ENCODE assay signal across 8 cellular contexts in genomic region chr7:99094369-99094768, GRCh38.
"Had no signal": no experiment of that assay in that cellular context is flagged by ENCODE, and none has a peak within 500 bp of the region (broad histone marks: within the 10 kb centered on the region; RNA-seq: fewer than 3 reads in every experiment).

No MANE protein-coding gene starts in this region.

- ATAC-seq: lower lobe of right lung; right cardiac atrium; stimulated activated effector memory CD8-positive, alpha-beta T cell treated with anti-CD3 and anti-CD28 coated beads, Interleukin-12 subunit alpha, Interleukin-12 subunit beta, amount 100 ng/mL, for 72 hours had no signal

- DNase-seq: activated CD4-positive, CD25-positive, alpha-beta regulatory T cell; hypothalamus; lower lobe of right lung; naive B cell; posterior cingulate gyrus; right cardiac atrium; T-helper 2 cell had no signal

- H3K27ac ChIP-seq: lower lobe of right lung had no signal

- H3K4me3 ChIP-seq: lower lobe of right lung had no signal

- H3K36me3 ChIP-seq: lower lobe of right lung had no signal
